ENCODE assay signal across 1 cellular context in genomic region chr7:95316588-95316987, GRCh38.
TF ChIP-seq lines count a peak whose summit lies in the region.

No MANE protein-coding gene starts in this region.

TF ChIP-seq in HepG2, 621 proteins besides CTCF, POLR2A, EP300 and RAD21 (continued from another document):
- no peak for TF ChIP-seq ZNF18 (CRISPR knock-in tag; IDR thresholded peaks at IDR 0.05; ENCODE audit: insufficient replicate concordance)
- no peak for TF ChIP-seq MED1 (CRISPR knock-in tag; IDR thresholded peaks at IDR 0.05)
- no peak for TF ChIP-seq ZMYM2 (CRISPR knock-in tag; IDR thresholded peaks at IDR 0.05)
- TF ChIP-seq ZFP90 (CRISPR knock-in tag; IDR thresholded peaks at IDR 0.05; ENCODE audit: borderline replicate concordance), result no peak
